In the genomic region with DNA sequence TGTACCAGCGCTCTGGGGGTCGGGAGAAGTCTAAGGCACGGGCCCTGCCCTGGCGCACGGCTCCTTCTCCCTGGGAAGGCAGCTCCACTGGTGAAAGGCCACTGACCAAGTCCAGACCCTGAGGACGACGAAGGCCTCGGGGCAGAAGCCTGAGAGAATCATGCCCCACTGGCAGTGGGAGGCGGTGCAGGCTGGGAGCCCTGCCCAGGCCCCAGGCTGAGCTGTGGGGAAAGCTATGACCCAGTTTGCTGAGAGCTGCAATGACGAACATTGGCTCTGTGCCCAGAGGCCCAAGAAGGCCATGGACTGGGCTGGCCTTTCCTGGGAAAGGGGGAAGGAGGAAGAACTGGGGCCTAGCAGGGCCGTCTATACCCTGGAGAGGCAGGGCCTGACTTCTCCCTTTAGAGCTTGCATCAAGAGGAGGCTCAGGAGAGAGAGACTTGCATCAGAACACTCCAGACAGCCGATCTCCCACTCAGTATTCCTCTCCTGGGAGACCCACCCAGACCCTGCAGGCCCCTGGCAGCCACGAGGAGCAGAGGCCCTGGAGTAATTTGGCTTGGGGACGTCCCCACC, we compare ENCODE assay signal across 1 cellular context.
TF ChIP-seq lines count a peak whose summit lies in the region.

No MANE protein-coding gene starts in this region.

TF ChIP-seq in SK-N-SH treated with all-trans-retinoic acid at 6 μM for 48 hours, 23 proteins besides CTCF, POLR2A, EP300 and RAD21 (continued from another document):
- TF ChIP-seq TOX (CRISPR knock-in tag; IDR thresholded peaks at IDR 0.05; ENCODE audit: borderline replicate concordance) (no peak), CSDC2 (CRISPR knock-in tag; IDR thresholded peaks at IDR 0.05) (peak; percentile 70), ARNTL (CRISPR knock-in tag; IDR thresholded peaks at IDR 0.05; ENCODE audit: borderline replicate concordance, low read depth) (no peak), RARB (CRISPR knock-in tag; IDR thresholded peaks at IDR 0.05) (no peak)
- TF ChIP-seq, protein P1, sequence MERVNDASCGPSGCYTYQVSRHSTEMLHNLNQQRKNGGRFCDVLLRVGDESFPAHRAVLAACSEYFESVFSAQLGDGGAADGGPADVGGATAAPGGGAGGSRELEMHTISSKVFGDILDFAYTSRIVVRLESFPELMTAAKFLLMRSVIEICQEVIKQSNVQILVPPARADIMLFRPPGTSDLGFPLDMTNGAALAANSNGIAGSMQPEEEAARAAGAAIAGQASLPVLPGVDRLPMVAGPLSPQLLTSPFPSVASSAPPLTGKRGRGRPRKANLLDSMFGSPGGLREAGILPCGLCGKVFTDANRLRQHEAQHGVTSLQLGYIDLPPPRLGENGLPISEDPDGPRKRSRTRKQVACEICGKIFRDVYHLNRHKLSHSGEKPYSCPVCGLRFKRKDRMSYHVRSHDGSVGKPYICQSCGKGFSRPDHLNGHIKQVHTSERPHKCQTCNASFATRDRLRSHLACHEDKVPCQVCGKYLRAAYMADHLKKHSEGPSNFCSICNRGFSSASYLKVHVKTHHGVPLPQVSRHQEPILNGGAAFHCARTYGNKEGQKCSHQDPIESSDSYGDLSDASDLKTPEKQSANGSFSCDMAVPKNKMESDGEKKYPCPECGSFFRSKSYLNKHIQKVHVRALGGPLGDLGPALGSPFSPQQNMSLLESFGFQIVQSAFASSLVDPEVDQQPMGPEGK (CRISPR knock-in tag; IDR thresholded peaks at IDR 0.05; ENCODE audit: borderline replicate concordance): peak; percentile 22; the same call in 1 of the 2 replicates
